Comparison of ENCODE assay signal across 20 cellular contexts in genomic region chr6:32980488-32981038, GRCh38. TPM values are rescaled to one million over a fixed set of nuclear protein-coding genes. Genes with fewer than 3 reads are reported as not detected.
DNase-seq lines count a peak whose midpoint lies in the region; ATAC-seq and TF ChIP-seq lines count a peak whose summit lies in the region.
"Had no signal": no experiment of that assay in that cellular context is flagged by ENCODE, and none has a peak within 500 bp of the region (broad histone marks: within the 10 kb centered on the region; RNA-seq: fewer than 3 reads in every experiment).

No MANE protein-coding gene starts in this region.

- no peak overlapping the region for H3K4me3 ChIP-seq in HCT116 (replicated peaks in 1 of 2; ENCODE audit: low read depth in 1 of 2, low read length in 2 of 2)
- no peak overlapping the region for H3K4me3 ChIP-seq in mammary epithelial cell (replicated peaks in 1 of 3; ENCODE audit: insufficient read depth in 1 of 3, low read depth in 2 of 3, low read length in 3 of 3)
- H3K4me3 ChIP-seq: dorsolateral prefrontal cortex, thoracic aorta had no signal

- CTCF ChIA-PET in HCT116 (lab: Charles Lee) = interaction anchor here (0.9 kb wide), 2 partner anchors 9 to 47 kb away, joined by 3 read pairs; no protein-coding TSS in a partner anchor
- CTCF ChIA-PET in mammary epithelial cell (lab: Charles Lee; ENCODE audit: low non-redundant PET) = no interaction called here

- TF ChIP-seq CTCF in HCT116 (IDR thresholded peaks at IDR 0.05 in 2 of 3, conservative IDR thresholded peaks at IDR 0.05 in 1 of 3; ENCODE audit: borderline replicate concordance in 1 of 3, insufficient read depth in 1 of 3, low read depth in 2 of 3, low read length in 2 of 3) = no peak
- no peak for TF ChIP-seq CTCF in mammary epithelial cell (conservative IDR thresholded peaks at IDR 0.05 in 1 of 2, IDR thresholded peaks at IDR 0.05 in 1 of 2; ENCODE audit: extremely low read depth in 1 of 2, insufficient read depth in 1 of 2, low read depth in 1 of 2, low read length in 2 of 2)

- no peak overlapping the region for H3K9ac ChIP-seq in HCT116 (ENCODE audit: low read length)
- no peak overlapping the region for H3K9ac ChIP-seq in mammary epithelial cell (ENCODE audit: insufficient read depth, low read length)

- dilution Hi-C loops in mammary epithelial cell (cut with HindIII; ENCODE audit: low sequenced_read_pairs) = no loop called here

- peaks cover 54 to 64% of the 10 kb centered on the region in 2 donors for H3K4me1 Mint-ChIP-seq in natural killer cell treated with Interleukin-12 subunit alpha and Interleukin-12 subunit beta and Interleukin-15 and Interleukin-18, amount 100 ng/mL, for 72 hours (ENCODE audit: low read depth in 2 of 2)

- WGBS in mammary epithelial cell (ENCODE audit: low coverage, missing lambda C conversion rate) = 66% methylated on average over 11 of the region's 11 CpGs

- H3K4me3 Mint-ChIP-seq in natural killer cell treated with Interleukin-12 subunit alpha and Interleukin-12 subunit beta and Interleukin-15 and Interleukin-18, amount 100 ng/mL, for 72 hours = no peak overlapping the region
- H3K4me3 Mint-ChIP-seq: activated CD4-positive, alpha-beta memory T cell treated with anti-CD3 and anti-CD28 coated beads, Interleukin-2, amount 10 ng/mL, durations not matched to agents 7 days and 5 days; CD4-positive, alpha-beta T cell; IgD-negative memory B cell had no signal

- intact Hi-C loops in HCT116 (cut with micrococcal nuclease) (no loop called here), mammary epithelial cell (cut with micrococcal nuclease) (no loop called here)

- ATAC-seq in HCT116 (no peak), HG03025 (IDR thresholded peaks at IDR 0.05; ENCODE audit: low FRiP score, unreplicated experiment) (no peak), HG02571 (IDR thresholded peaks at IDR 0.05; ENCODE audit: unreplicated experiment) (no peak)
- peak in 1 of 2 donors; percentile 0 for ATAC-seq in natural killer cell treated with Interleukin-12 subunit alpha and Interleukin-12 subunit beta and Interleukin-15 and Interleukin-18, amount 100 ng/mL, for 72 hours
- ATAC-seq: left cardiac atrium had no signal

- in situ Hi-C loops in mammary epithelial cell (cut with MboI; ENCODE audit: low sequenced_read_pairs in 2 of 2) = loop anchor here in 1 of 2 donors (25.0 kb wide), 1 partner anchor 93 kb away; no protein-coding TSS in a partner anchor

- no peaks in the 10 kb centered on the region for H3K27me3 ChIP-seq in HCT116 (ENCODE audit: insufficient read depth, low read length)
- H3K27me3 ChIP-seq in mammary epithelial cell (ENCODE audit: insufficient read depth, low read length) = no peaks in the 10 kb centered on the region
- H3K27me3 ChIP-seq: dorsolateral prefrontal cortex had no signal

- H3K9me3 ChIP-seq in HCT116 (ENCODE audit: control insufficient read depth in 1 of 2, insufficient read depth in 1 of 2, low read depth in 1 of 2, low read length in 2 of 2) (no peaks in the 10 kb centered on the region), mammary epithelial cell (replicated peaks; ENCODE audit: insufficient read depth, low read length) (no peaks in the 10 kb centered on the region)
- H3K9me3 ChIP-seq: thoracic aorta had no signal

- peak; percentile 50 for DNase-seq in DMS53 (lab: John Stamatoyannopoulos, UW)
- no peak for DNase-seq in DMS53 treated with DMSO at 0.1 percent for 48 hours (lab: John Stamatoyannopoulos, UW; ENCODE audit: unreplicated experiment)
- no peak for DNase-seq in HCT116 (ENCODE audit: low read depth, low spot score)
- no peak for DNase-seq in mammary epithelial cell
- DNase-seq in natural killer cell treated with Interleukin-12 subunit alpha and Interleukin-12 subunit beta and Interleukin-15 and Interleukin-18, amount 100 ng/mL, for 72 hours (ENCODE audit: low spot score) = no peak
- DNase-seq in activated CD8-positive, alpha-beta memory T cell treated with anti-CD3 and anti-CD28 coated beads, Interleukin-2, amount 50 U/mL, for 4 hours = no peak
- DNase-seq: activated CD4-positive, alpha-beta memory T cell treated with anti-CD3 and anti-CD28 coated beads, Interleukin-2, amount 10 ng/mL, durations not matched to agents 7 days and 5 days; CD4-positive, alpha-beta T cell; dorsolateral prefrontal cortex; GDM1; left cardiac atrium; NCI-H1436; retina had no signal

- TF ChIP-seq POLR2A in HCT116 (IDR thresholded peaks at IDR 0.05; ENCODE audit: borderline replicate concordance, extremely low read depth, insufficient read depth, insufficient read length) = no peak

- no TSS peak for BruUV-seq in HCT116 (replicated peaks; lab: Mats Ljungman, UMichigan)
- TSS peak; percentile 7 for BruUV-seq in mammary epithelial cell (replicated peaks; lab: Mats Ljungman, UMichigan)

- no peaks in the 10 kb centered on the region for H3K9me2 ChIP-seq in HCT116 (ENCODE audit: insufficient read depth)

- no peak overlapping the region for H3K4me2 ChIP-seq in HCT116 (ENCODE audit: low read length)
- H3K4me2 ChIP-seq in mammary epithelial cell (ENCODE audit: insufficient read depth, low read depth, low read length) = no peak overlapping the region

- H2AFZ ChIP-seq in HCT116 (ENCODE audit: low read depth, low read length, poor library complexity, severe bottlenecking) = no peak overlapping the region
- H2AFZ ChIP-seq in mammary epithelial cell (ENCODE audit: low read depth, low read length) = no peak overlapping the region

- RAD21 ChIA-PET in HCT116 (lab: Charles Lee; ENCODE audit: low non-redundant PET in 1 of 2, low total read pairs in 2 of 2, uncharacterized antibody in 2 of 2, unreplicated experiment in 2 of 2) = no interaction called here

- H3K4me1 ChIP-seq in HCT116 (ENCODE audit: control insufficient read depth in 1 of 2, insufficient read depth in 2 of 2, low read length in 2 of 2) (no peaks in the 10 kb centered on the region), mammary epithelial cell (ENCODE audit: insufficient read depth, low read length) (peaks cover 21% of the 10 kb centered on the region)

- H3K27me3 Mint-ChIP-seq in natural killer cell treated with Interleukin-12 subunit alpha and Interleukin-12 subunit beta and Interleukin-15 and Interleukin-18, amount 100 ng/mL, for 72 hours = no peaks in the 10 kb centered on the region
- H3K27me3 Mint-ChIP-seq: activated CD4-positive, alpha-beta memory T cell treated with anti-CD3 and anti-CD28 coated beads, Interleukin-2, amount 10 ng/mL, durations not matched to agents 7 days and 5 days; CD4-positive, alpha-beta T cell; IgD-negative memory B cell had no signal

- POLR2A ChIA-PET in HCT116 (lab: Charles Lee) = interaction anchor here (0.9 to 12.5 kb wide), 3 partner anchors 9 to 17 kb away, joined by 3 to 227 read pairs (median 3); partner anchors contain the start of gene BRD2

- H3K27ac ChIP-seq in HCT116 (ENCODE audit: low read depth, low read length) = no peak overlapping the region
- H3K27ac ChIP-seq in mammary epithelial cell (ENCODE audit: insufficient read depth, low read depth, low read length) = no peak overlapping the region

- H3K79me2 ChIP-seq in HCT116 (ENCODE audit: insufficient read depth, low read length) (peaks cover 53% of the 10 kb centered on the region), mammary epithelial cell (ENCODE audit: insufficient read depth, low read length) (peaks cover 54% of the 10 kb centered on the region)

- peak overlapping the region; percentile 33 to 87 for H3K27ac Mint-ChIP-seq in natural killer cell treated with Interleukin-12 subunit alpha and Interleukin-12 subunit beta and Interleukin-15 and Interleukin-18, amount 100 ng/mL, for 72 hours
- H3K27ac Mint-ChIP-seq: activated CD4-positive, alpha-beta memory T cell treated with anti-CD3 and anti-CD28 coated beads, Interleukin-2, amount 10 ng/mL, durations not matched to agents 7 days and 5 days; CD4-positive, alpha-beta T cell had no signal

- H4K20me1 ChIP-seq in HCT116 (ENCODE audit: insufficient read depth) (peaks cover 66% of the 10 kb centered on the region), mammary epithelial cell (ENCODE audit: insufficient read depth, low read length) (peaks cover 30% of the 10 kb centered on the region)

- H3K36me3 ChIP-seq in HCT116 (ENCODE audit: control insufficient read depth in 1 of 2, insufficient read depth in 2 of 2, low read length in 2 of 2) (peaks cover 56 to 59% of the 10 kb centered on the region in 2 experiments), mammary epithelial cell (ENCODE audit: insufficient read depth, low read length) (peaks cover 57% of the 10 kb centered on the region)

- no peaks in the 10 kb centered on the region for H3K9me3 Mint-ChIP-seq in natural killer cell treated with Interleukin-12 subunit alpha and Interleukin-12 subunit beta and Interleukin-15 and Interleukin-18, amount 100 ng/mL, for 72 hours
- H3K9me3 Mint-ChIP-seq: activated CD4-positive, alpha-beta memory T cell treated with anti-CD3 and anti-CD28 coated beads, Interleukin-2, amount 10 ng/mL, durations not matched to agents 7 days and 5 days; CD4-positive, alpha-beta T cell; IgD-negative memory B cell had no signal

- H3K36me3 Mint-ChIP-seq in natural killer cell treated with Interleukin-12 subunit alpha and Interleukin-12 subunit beta and Interleukin-15 and Interleukin-18, amount 100 ng/mL, for 72 hours = peaks cover 42% of the 10 kb centered on the region
- H3K36me3 Mint-ChIP-seq: IgD-negative memory B cell had no signal

- TF ChIP-seq RAD21 in HCT116 (IDR thresholded peaks at IDR 0.05; ENCODE audit: low read depth) = no peak

RNA-seq across cellular contexts. Expression of gene BRD2, which starts 12.2 kb away (rescaled TPM):
- total RNA-seq in HCT116 (2021; ENCODE audit: unreplicated experiment) = 260 TPM
- polyA plus RNA-seq in HCT116 (2012) = 175 and 194 TPM in 2 replicates
- total RNA-seq in mammary epithelial cell = 100 to 1,000 TPM; 114 to 245 TPM
- 122 TPM for polyA plus RNA-seq in mammary epithelial cell
- polyA minus RNA-seq in mammary epithelial cell = 102 TPM
- total RNA-seq in natural killer cell treated with Interleukin-12 subunit alpha and Interleukin-12 subunit beta and Interleukin-15 and Interleukin-18, amount 100 ng/mL, for 72 hours = 100 to 1,000 TPM; 347 to 352 TPM

RNA-seq across cellular contexts. Expression of gene HLA-DMA, which starts 27.7 kb away (rescaled TPM):
- total RNA-seq in HCT116 (2021; ENCODE audit: unreplicated experiment) (12.1 TPM), mammary epithelial cell (1 to 10 TPM; 1.5 to 1.7 TPM)
- 16.3 and 17.4 TPM in 2 replicates for polyA plus RNA-seq in HCT116 (2012)
- polyA plus RNA-seq in mammary epithelial cell = 1.7 TPM
- 6.2 TPM for polyA minus RNA-seq in mammary epithelial cell
- 10 to 100 TPM; 16.9 to 73.0 TPM for total RNA-seq in natural killer cell treated with Interleukin-12 subunit alpha and Interleukin-12 subunit beta and Interleukin-15 and Interleukin-18, amount 100 ng/mL, for 72 hours

RNA-seq across cellular contexts. Expression of gene HLA-DOA, which starts 28.8 kb away (rescaled TPM):
- total RNA-seq in HCT116 (2021; ENCODE audit: unreplicated experiment) = 0.39 TPM
- 0.30 and 0.32 TPM in 2 replicates for polyA plus RNA-seq in HCT116 (2012)
- total RNA-seq in mammary epithelial cell = under 1 TPM in 1 of 2 donors, not detected in 1; 0.33 TPM
- 0.18 TPM for polyA plus RNA-seq in mammary epithelial cell
- polyA minus RNA-seq in mammary epithelial cell = not detected
- 10 to 100 TPM in 1 of 2 donors, under 1 TPM in 1; 0.86 to 22.1 TPM for total RNA-seq in natural killer cell treated with Interleukin-12 subunit alpha and Interleukin-12 subunit beta and Interleukin-15 and Interleukin-18, amount 100 ng/mL, for 72 hours
- total RNA-seq: A172, myocyte, NCI-H460 had no signal

RNA-seq across cellular contexts. Expression of gene HLA-DMB, which starts 39.7 kb away (rescaled TPM):
- total RNA-seq in HCT116 (2021; ENCODE audit: unreplicated experiment) = 3.3 TPM
- 1.7 and 2.3 TPM in 2 replicates for polyA plus RNA-seq in HCT116 (2012)
- not detected for total RNA-seq in mammary epithelial cell
- 0.03 TPM for polyA plus RNA-seq in mammary epithelial cell
- not detected for polyA minus RNA-seq in mammary epithelial cell
- total RNA-seq in natural killer cell treated with Interleukin-12 subunit alpha and Interleukin-12 subunit beta and Interleukin-15 and Interleukin-18, amount 100 ng/mL, for 72 hours = 10 to 100 TPM in 1 of 2 donors, 1 to 10 TPM in 1; 2.7 to 17.8 TPM
- total RNA-seq: A172, myocyte, NCI-H460 had no signal
